ENCODE assay signal across 1 cellular context in the genomic region with DNA sequence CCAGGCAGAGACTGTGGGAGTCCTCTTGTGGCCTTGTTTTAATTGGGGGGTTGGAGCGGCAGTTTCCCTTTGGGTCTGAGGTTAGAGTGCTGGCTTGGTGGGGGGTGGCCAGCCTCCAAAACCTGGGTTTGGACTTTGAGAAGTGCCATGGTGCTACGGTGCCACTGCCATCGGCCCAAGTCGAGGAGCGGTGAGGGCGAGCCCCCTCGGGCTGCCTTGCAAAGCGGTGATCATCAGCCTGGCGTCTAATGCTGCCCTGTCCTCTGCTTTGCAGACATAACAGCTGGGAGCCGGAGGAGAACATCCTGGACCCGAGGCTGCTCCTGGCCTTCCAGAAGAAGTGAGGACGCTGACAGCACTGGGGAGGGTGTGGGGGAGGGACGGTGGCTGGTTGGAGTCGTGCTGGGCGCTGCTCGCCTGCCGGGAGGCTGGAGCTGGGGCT.
TF ChIP-seq lines count a peak whose summit lies in the region.

No MANE protein-coding gene starts in this region.

TF ChIP-seq in IMR-90, 13 proteins besides CTCF, POLR2A, EP300 and RAD21:
- TF ChIP-seq, protein P1, sequence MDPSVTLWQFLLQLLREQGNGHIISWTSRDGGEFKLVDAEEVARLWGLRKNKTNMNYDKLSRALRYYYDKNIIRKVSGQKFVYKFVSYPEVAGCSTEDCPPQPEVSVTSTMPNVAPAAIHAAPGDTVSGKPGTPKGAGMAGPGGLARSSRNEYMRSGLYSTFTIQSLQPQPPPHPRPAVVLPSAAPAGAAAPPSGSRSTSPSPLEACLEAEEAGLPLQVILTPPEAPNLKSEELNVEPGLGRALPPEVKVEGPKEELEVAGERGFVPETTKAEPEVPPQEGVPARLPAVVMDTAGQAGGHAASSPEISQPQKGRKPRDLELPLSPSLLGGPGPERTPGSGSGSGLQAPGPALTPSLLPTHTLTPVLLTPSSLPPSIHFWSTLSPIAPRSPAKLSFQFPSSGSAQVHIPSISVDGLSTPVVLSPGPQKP (IDR thresholded peaks at IDR 0.05; ENCODE audit: borderline replicate concordance, low read depth, low read length), result no peak
- TF ChIP-seq CEBPB (IDR thresholded peaks at IDR 0.05; ENCODE audit: low read depth, low read length) (no peak), MXI1 (IDR thresholded peaks at IDR 0.05; ENCODE audit: borderline replicate concordance, low read depth, low read length) (no peak), BHLHE40 (IDR thresholded peaks at IDR 0.05; ENCODE audit: low read depth, low read length) (no peak), RCOR1 (IDR thresholded peaks at IDR 0.05; ENCODE audit: insufficient replicate concordance, low read length) (no peak), RFX5 (IDR thresholded peaks at IDR 0.05; ENCODE audit: low read depth, low read length) (no peak), MAZ (IDR thresholded peaks at IDR 0.05; ENCODE audit: borderline replicate concordance, low read depth, low read length) (no peak), SMC3 (IDR thresholded peaks at IDR 0.05; ENCODE audit: low read depth, low read length) (no peak), MAFK (IDR thresholded peaks at IDR 0.05; ENCODE audit: low read depth, low read length) (no peak), FOS (IDR thresholded peaks at IDR 0.05; ENCODE audit: low read depth, low read length) (no peak), NFE2L2 (IDR thresholded peaks at IDR 0.05; ENCODE audit: low read depth, low read length) (no peak), CHD1 (IDR thresholded peaks at IDR 0.05; ENCODE audit: low read depth, low read length) (no peak)
- TF ChIP-seq, protein P2, sequence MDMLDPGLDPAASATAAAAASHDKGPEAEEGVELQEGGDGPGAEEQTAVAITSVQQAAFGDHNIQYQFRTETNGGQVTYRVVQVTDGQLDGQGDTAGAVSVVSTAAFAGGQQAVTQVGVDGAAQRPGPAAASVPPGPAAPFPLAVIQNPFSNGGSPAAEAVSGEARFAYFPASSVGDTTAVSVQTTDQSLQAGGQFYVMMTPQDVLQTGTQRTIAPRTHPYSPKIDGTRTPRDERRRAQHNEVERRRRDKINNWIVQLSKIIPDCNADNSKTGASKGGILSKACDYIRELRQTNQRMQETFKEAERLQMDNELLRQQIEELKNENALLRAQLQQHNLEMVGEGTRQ (IDR thresholded peaks at IDR 0.05; ENCODE audit: low read depth, low read length), result no peak
